ENCODE assay signal across 35 cellular contexts in genomic region chr17:70795620-70796019, GRCh38.
DNase-seq lines count a peak whose midpoint lies in the region; ATAC-seq, FAIRE-seq and TF ChIP-seq lines count a peak whose summit lies in the region.
"Had no signal": no experiment of that assay in that cellular context is flagged by ENCODE, and none has a peak within 500 bp of the region (broad histone marks: within the 10 kb centered on the region; RNA-seq: fewer than 3 reads in every experiment).

No MANE protein-coding gene starts in this region.

- H3K4ac ChIP-seq in IMR-90 (ENCODE audit: low read depth, low read length): no peak overlapping the region

- H3K27ac Mint-ChIP-seq in activated naive CD8-positive, alpha-beta T cell treated with anti-CD3 and anti-CD28 coated beads for 36 hours: no peak overlapping the region
- H3K27ac Mint-ChIP-seq: B cell; CD14-positive monocyte; CD4-positive, alpha-beta memory T cell; CD4-positive, alpha-beta T cell; CD4-positive, CD25-positive, alpha-beta regulatory T cell; CD8-positive, alpha-beta memory T cell; CD8-positive, alpha-beta T cell had no signal

- no peak overlapping the region for H2AK5ac ChIP-seq in IMR-90 (ENCODE audit: low read depth, low read length)

- TF ChIP-seq RAD21 in HepG2 (CRISPR knock-in tag; IDR thresholded peaks at IDR 0.05) (no peak), A549 (conservative IDR thresholded peaks at IDR 0.05 in 1 of 2, IDR thresholded peaks at IDR 0.05 in 1 of 2) (no peak), IMR-90 (IDR thresholded peaks at IDR 0.05; ENCODE audit: low read length) (no peak), K562 (CRISPR knock-in tag; conservative IDR thresholded peaks at IDR 0.05 in 1 of 2, IDR thresholded peaks at IDR 0.05 in 1 of 2) (no peak)

- H3K36me3 ChIP-seq in HepG2 (replicated peaks in 1 of 2; ENCODE audit: control insufficient read depth in 1 of 2, insufficient read depth in 2 of 2, low read length in 2 of 2) (no peaks in the 10 kb centered on the region), right lobe of liver (no peaks in the 10 kb centered on the region), IMR-90 (ENCODE audit: control insufficient read depth, insufficient read depth, low read length) (no peaks in the 10 kb centered on the region), K562 (ENCODE audit: control insufficient read depth, insufficient read depth, low read length) (no peaks in the 10 kb centered on the region)
- H3K36me3 ChIP-seq: BE2C; BLaER1; BLaER1 treated with 17β-estradiol and CSF1 and Interleukin-3, amounts not matched to agents 10 nM and 100 nM had no signal

- no peaks in the 10 kb centered on the region for H3K79me1 ChIP-seq in IMR-90 (ENCODE audit: low read depth in 1 of 2, low read length in 2 of 2)

- DNase-seq in HepG2 (ENCODE audit: low spot score) (no peak), right lobe of liver (no peak), A549 (ENCODE audit: low read depth in 1 of 2, low spot score in 1 of 2) (no peak), IMR-90 (no peak), K562 (ENCODE audit: extremely low read depth in 1 of 4, low spot score in 3 of 4) (no peak), NCI-H146 treated with DMSO at 0.1 percent for 48 hours (lab: John Stamatoyannopoulos, UW; ENCODE audit: unreplicated experiment) (no peak), GM03348 (ENCODE audit: low spot score) (no peak)
- DNase-seq in activated naive CD8-positive, alpha-beta T cell treated with anti-CD3 and anti-CD28 coated beads for 36 hours: no peak
- DNase-seq: 8988T; ACHN; AML-193; BE2C; C1 segment of cervical spinal cord; Caco-2; Calu3; CD4-positive, alpha-beta memory T cell; CD4-positive, alpha-beta T cell; CD4-positive, CD25-positive, alpha-beta regulatory T cell; CD8-positive, alpha-beta memory T cell; CD8-positive, alpha-beta T cell; COR-L47; DMS 273 treated with DMSO at 0.1 percent for 48 hours; DMS153; DMS53; DMS79; DMS79 treated with DMSO at 0.1 percent for 48 hours; DND-41; EL had no signal

- TF ChIP-seq POLR2A in HepG2 (IDR thresholded peaks at IDR 0.05; ENCODE audit: insufficient read depth in 1 of 2, low read depth in 2 of 2, low read length in 2 of 2) (no peak), right lobe of liver (IDR thresholded peaks at IDR 0.05) (no peak), A549 (IDR thresholded peaks at IDR 0.05; ENCODE audit: low read length) (no peak), IMR-90 (IDR thresholded peaks at IDR 0.05; ENCODE audit: low read depth, low read length) (no peak), K562 (conservative IDR thresholded peaks at IDR 0.05) (no peak)

- H2BK20ac ChIP-seq in IMR-90 (ENCODE audit: low read depth, low read length): no peak overlapping the region

- H3K27me3 ChIP-seq in HepG2 (ENCODE audit: control insufficient read depth in 1 of 2, insufficient read depth in 2 of 2, low read length in 2 of 2): no peaks in the 10 kb centered on the region
- no peaks in the 10 kb centered on the region for H3K27me3 ChIP-seq in right lobe of liver
- no peaks in the 10 kb centered on the region for H3K27me3 ChIP-seq in IMR-90 (ENCODE audit: control insufficient read depth, insufficient read depth, low read length)
- H3K27me3 ChIP-seq in K562 (ENCODE audit: control insufficient read depth in 2 of 2, insufficient read depth in 2 of 2, low read length in 2 of 2): no peaks in the 10 kb centered on the region
- H3K27me3 ChIP-seq: BE2C; BLaER1; BLaER1 treated with 17β-estradiol and CSF1 and Interleukin-3, amounts not matched to agents 10 nM and 100 nM had no signal

- TF ChIP-seq EP300 in HepG2 (IDR thresholded peaks at IDR 0.05; ENCODE audit: low read depth in 2 of 2, low read length in 2 of 2) (no peak), HepG2 (CRISPR knock-in tag; IDR thresholded peaks at IDR 0.05; ENCODE audit: borderline replicate concordance) (no peak), A549 (IDR thresholded peaks at IDR 0.05) (no peak), K562 (IDR thresholded peaks at IDR 0.05; ENCODE audit: low read length) (no peak)

- H2BK120ac ChIP-seq in IMR-90 (ENCODE audit: low read depth, low read length): no peak overlapping the region

- H2AFZ ChIP-seq in HepG2 (ENCODE audit: low read length) (no peak overlapping the region), IMR-90 (replicated peaks; ENCODE audit: low read length, poor library complexity) (no peak overlapping the region), K562 (ENCODE audit: low read depth, low read length) (no peak overlapping the region)

- in situ Hi-C loops in HepG2 (cut with HindIII; ENCODE audit: extremely low pct_ligation_motif_present, low pct_unique_long_range_greater_than_20kb): no loop called here
- in situ Hi-C loops in IMR-90 (cut with MboI; ENCODE audit: low sequenced_read_pairs): loop anchor here (25.0 kb wide), 1 partner anchor 667 kb away; no protein-coding TSS in a partner anchor
- in situ Hi-C loops in K562 (cut with MboI): no loop called here

- CTCF ChIA-PET in HepG2 (lab: Yijun Ruan, JAX; ENCODE audit: low intra/inter-chr PET ratio, low total read pairs): no interaction called here
- CTCF ChIA-PET in A549 (lab: Yijun Ruan, JAX): interaction anchor here (0.8 kb wide), 1 partner anchor 244 kb away, joined by 3 read pairs; no protein-coding TSS in a partner anchor
- CTCF ChIA-PET in IMR-90 (lab: Yijun Ruan, JAX): no interaction called here
- CTCF ChIA-PET in K562 (lab: Yijun Ruan, JAX; ENCODE audit: low intra/inter-chr PET ratio): no interaction called here

- BruUV-seq in HepG2 (replicated peaks; lab: Mats Ljungman, UMichigan): no TSS peak
- BruUV-seq in IMR-90 (replicated peaks; lab: Mats Ljungman, UMichigan): no TSS peak
- no TSS peak for BruUV-seq in K562 (replicated peaks; lab: Mats Ljungman, UMichigan)

- no peaks in the 10 kb centered on the region for H3K27me3 Mint-ChIP-seq in activated naive CD8-positive, alpha-beta T cell treated with anti-CD3 and anti-CD28 coated beads for 36 hours
- H3K27me3 Mint-ChIP-seq: B cell; CD4-positive, alpha-beta T cell; CD4-positive, CD25-positive, alpha-beta regulatory T cell; CD8-positive, alpha-beta memory T cell had no signal

- no peaks in the 10 kb centered on the region for H3K4me1 ChIP-seq in HepG2 (ENCODE audit: insufficient read depth, low read length)
- no peaks in the 10 kb centered on the region for H3K4me1 ChIP-seq in right lobe of liver
- H3K4me1 ChIP-seq in A549: no peaks in the 10 kb centered on the region
- no peaks in the 10 kb centered on the region for H3K4me1 ChIP-seq in IMR-90 (ENCODE audit: control insufficient read depth, insufficient read depth, low read length)
- no peaks in the 10 kb centered on the region for H3K4me1 ChIP-seq in K562 (replicated peaks in 1 of 2; ENCODE audit: control insufficient read depth in 2 of 2, insufficient read depth in 2 of 2, low read length in 2 of 2)
- H3K4me1 ChIP-seq: BE2C, Caco-2 had no signal

- H2AK9ac ChIP-seq in IMR-90 (replicated peaks; ENCODE audit: low read depth, low read length, poor library complexity): no peak overlapping the region

- no peak overlapping the region for H3K23ac ChIP-seq in IMR-90 (ENCODE audit: low read depth, low read length)

- FAIRE-seq in HepG2 (lab: Jason Lieb, UNC) (no peak), A549 (lab: Jason Lieb, UNC) (no peak), K562 (lab: Jason Lieb, UNC) (no peak)
- FAIRE-seq: D721Med had no signal

- no peak overlapping the region for H3K4me2 ChIP-seq in HepG2 (ENCODE audit: low read depth, low read length)
- H3K4me2 ChIP-seq in A549: no peak overlapping the region
- H3K4me2 ChIP-seq in IMR-90 (ENCODE audit: low read depth, low read length): no peak overlapping the region
- no peak overlapping the region for H3K4me2 ChIP-seq in K562 (ENCODE audit: insufficient read depth, low read length)
- H3K4me2 ChIP-seq: BLaER1; BLaER1 treated with 17β-estradiol and CSF1 and Interleukin-3, amounts not matched to agents 10 nM and 100 nM had no signal

- no peak overlapping the region for H4K91ac ChIP-seq in IMR-90 (ENCODE audit: insufficient read depth, low read depth, low read length)

- no peaks in the 10 kb centered on the region for H3K4me1 Mint-ChIP-seq in activated naive CD8-positive, alpha-beta T cell treated with anti-CD3 and anti-CD28 coated beads for 36 hours
- H3K4me1 Mint-ChIP-seq: B cell; CD14-positive monocyte; CD4-positive, alpha-beta memory T cell; CD4-positive, CD25-positive, alpha-beta regulatory T cell; CD8-positive, alpha-beta memory T cell had no signal

- no peak overlapping the region for H2BK5ac ChIP-seq in IMR-90 (ENCODE audit: low read depth, low read length, poor library complexity, severe bottlenecking)

- H4K5ac ChIP-seq in IMR-90 (ENCODE audit: low read depth, low read length): no peak overlapping the region

- H3K9me1 ChIP-seq in IMR-90 (ENCODE audit: insufficient read depth, low read length) (no peaks in the 10 kb centered on the region), K562 (ENCODE audit: control insufficient read depth, insufficient read depth, low read length) (no peaks in the 10 kb centered on the region)

- no peaks in the 10 kb centered on the region for H3K36me3 Mint-ChIP-seq in activated naive CD8-positive, alpha-beta T cell treated with anti-CD3 and anti-CD28 coated beads for 36 hours
- H3K36me3 Mint-ChIP-seq: CD14-positive monocyte; CD4-positive, alpha-beta memory T cell; CD4-positive, CD25-positive, alpha-beta regulatory T cell; CD8-positive, alpha-beta T cell had no signal

- TF ChIP-seq CTCF in HepG2 (CRISPR knock-in tag; IDR thresholded peaks at IDR 0.05) (no peak), right lobe of liver (IDR thresholded peaks at IDR 0.05) (no peak), A549 (IDR thresholded peaks at IDR 0.05) (no peak), IMR-90 (conservative IDR thresholded peaks at IDR 0.05; ENCODE audit: low read depth, low read length) (no peak), K562 (IDR thresholded peaks at IDR 0.05 in 2 of 3, conservative IDR thresholded peaks at IDR 0.05 in 1 of 3; ENCODE audit: insufficient read depth in 2 of 3, low read depth in 1 of 3, low read length in 3 of 3) (no peak)

- intact Hi-C loops in HepG2 (cut with micrococcal nuclease; ENCODE audit: unreplicated experiment): no loop called here
- intact Hi-C loops in right lobe of liver (cut with DNase I): no loop called here
- intact Hi-C loops in IMR-90 (cut with micrococcal nuclease): no loop called here
- intact Hi-C loops in K562 (cut with micrococcal nuclease): no loop called here

- H3K9me3 Mint-ChIP-seq in activated naive CD8-positive, alpha-beta T cell treated with anti-CD3 and anti-CD28 coated beads for 36 hours: no peaks in the 10 kb centered on the region

- H3K79me2 ChIP-seq in HepG2 (ENCODE audit: insufficient read depth, low read length) (no peaks in the 10 kb centered on the region), K562 (ENCODE audit: control insufficient read depth, insufficient read depth, low read length) (no peaks in the 10 kb centered on the region)

- ATAC-seq in HepG2: no peak
- no peak for ATAC-seq in right lobe of liver
- no peak for ATAC-seq in A549
- ATAC-seq in IMR-90 (ENCODE audit: low read depth): no peak
- ATAC-seq in K562: no peak
- ATAC-seq: CD8-positive, alpha-beta T cell had no signal

- no peak overlapping the region for H3K18ac ChIP-seq in IMR-90 (ENCODE audit: low read depth, low read length)

- POLR2A ChIA-PET in HepG2 (lab: Yijun Ruan, JAX) (no interaction called here), A549 (lab: Yijun Ruan, JAX) (no interaction called here), IMR-90 (lab: Charles Lee; ENCODE audit: unreplicated experiment) (no interaction called here), K562 (lab: Yijun Ruan, JAX) (no interaction called here)

- H4K20me1 ChIP-seq in HepG2 (ENCODE audit: insufficient read depth, low read length): no peaks in the 10 kb centered on the region
- no peaks in the 10 kb centered on the region for H4K20me1 ChIP-seq in IMR-90 (ENCODE audit: insufficient read depth, low read length)
- no peaks in the 10 kb centered on the region for H4K20me1 ChIP-seq in K562 (replicated peaks; ENCODE audit: control insufficient read depth, insufficient read depth, low read length)
- H4K20me1 ChIP-seq: BLaER1; BLaER1 treated with 17β-estradiol and CSF1 and Interleukin-3, amounts not matched to agents 10 nM and 100 nM had no signal

- no peak overlapping the region for H3K56ac ChIP-seq in IMR-90 (ENCODE audit: extremely low read depth, insufficient read depth, low read length)

- no peak overlapping the region for H2BK15ac ChIP-seq in IMR-90 (ENCODE audit: low read depth, low read length)

- H3K4me3 ChIP-seq in HepG2 (replicated peaks in 1 of 3; ENCODE audit: insufficient read depth in 1 of 3, low read depth in 2 of 3, low read length in 3 of 3) (no peak overlapping the region), right lobe of liver (no peak overlapping the region), A549 (no peak overlapping the region), IMR-90 (ENCODE audit: insufficient read depth, low read depth, low read length) (no peak overlapping the region), K562 (no peak overlapping the region)
- H3K4me3 ChIP-seq: BLaER1; BLaER1 treated with 17β-estradiol and CSF1 and Interleukin-3, amounts not matched to agents 10 nM and 100 nM had no signal

- H3K4me3 Mint-ChIP-seq in activated naive CD8-positive, alpha-beta T cell treated with anti-CD3 and anti-CD28 coated beads for 36 hours: no peak overlapping the region
- H3K4me3 Mint-ChIP-seq: B cell; CD14-positive monocyte; CD4-positive, alpha-beta memory T cell; CD4-positive, alpha-beta T cell; CD4-positive, CD25-positive, alpha-beta regulatory T cell; CD8-positive, alpha-beta memory T cell; CD8-positive, alpha-beta T cell had no signal

- H3K9ac ChIP-seq in HepG2 (ENCODE audit: insufficient read depth, low read depth, low read length): no peak overlapping the region
- H3K9ac ChIP-seq in IMR-90 (ENCODE audit: low read depth, low read length): no peak overlapping the region
- H3K9ac ChIP-seq in K562 (ENCODE audit: insufficient read depth in 1 of 2, low read depth in 2 of 2, low read length in 2 of 2): no peak overlapping the region
- H3K9ac ChIP-seq: BLaER1; BLaER1 treated with 17β-estradiol and CSF1 and Interleukin-3, amounts not matched to agents 10 nM and 100 nM had no signal

- 0% methylated on average over 2 of the region's 2 CpGs for WGBS in HepG2 (ENCODE audit: low lambda C conversion rate)
- 74% methylated on average over 2 of the region's 2 CpGs for WGBS in right lobe of liver (ENCODE audit: insufficient coverage, low coverage, low lambda C conversion rate, missing lambda C conversion rate)
- WGBS in A549 (ENCODE audit: missing lambda C conversion rate): 21% methylated on average over 2 of the region's 2 CpGs
- no CpG with 5 or more reads among the region's 2 CpGs for WGBS in IMR-90 (ENCODE audit: extremely low coverage in 2 of 2, insufficient read length in 1 of 2), 2 experiments
- WGBS in K562 (ENCODE audit: insufficient coverage, low coverage, missing lambda C conversion rate): 3% methylated on average over 2 of the region's 2 CpGs

- H3K9me3 ChIP-seq in HepG2 (ENCODE audit: low read length): peaks cover 45% of the 10 kb centered on the region
- H3K9me3 ChIP-seq in right lobe of liver: no peaks in the 10 kb centered on the region
- peaks cover 3% of the 10 kb centered on the region; the same call in 1 of the 3 replicates for H3K9me3 ChIP-seq in A549
- H3K9me3 ChIP-seq in IMR-90 (ENCODE audit: control insufficient read depth, insufficient read depth, low read length): 0 out of 2 replicates have a peak, but pooled peaks cover 2% of the 10 kb centered on the region
- no peaks in the 10 kb centered on the region for H3K9me3 ChIP-seq in K562 (replicated peaks; ENCODE audit: control insufficient read depth, insufficient read depth, low read depth, low read length)
- H3K9me3 ChIP-seq: BE2C, Caco-2 had no signal

- dilution Hi-C loops in IMR-90 (cut with HindIII; ENCODE audit: low sequenced_read_pairs, unreplicated experiment): no loop called here

- H3K27ac ChIP-seq in HepG2 (ENCODE audit: extremely low read length, insufficient read depth, low read length) (no peak overlapping the region), right lobe of liver (no peak overlapping the region), A549 (no peak overlapping the region), IMR-90 (ENCODE audit: insufficient read depth, low read length) (no peak overlapping the region), K562 (ENCODE audit: extremely low read depth, low read depth, low read length) (no peak overlapping the region)
- H3K27ac ChIP-seq: 22Rv1; BLaER1; BLaER1 treated with 17β-estradiol and CSF1 and Interleukin-3, amounts not matched to agents 10 nM and 100 nM; C4-2B had no signal

- H4K8ac ChIP-seq in IMR-90 (ENCODE audit: low read depth in 2 of 2, low read length in 2 of 2): no peak overlapping the region

- H3K14ac ChIP-seq in IMR-90 (replicated peaks; ENCODE audit: low read depth, low read length): no peak overlapping the region

Comparison
In these comparisons a context has a peak if more than half of its experiments do, and no peak if none do; other contexts are left out.
1. Of the 241 proteins assayed by ChIP-seq in both HepG2 and K562: peak only in HepG2: MAFF and MAFK; only in K562: none; in both: none; in neither: 239.